17 cellular contexts compared by ENCODE assay signal in genomic region chr14:55671641-55672040, GRCh38.
"Had no signal": no experiment of that assay in that cellular context is flagged by ENCODE, and none has a peak within 500 bp of the region (broad histone marks: within the 10 kb centered on the region; RNA-seq: fewer than 3 reads in every experiment).

No MANE protein-coding gene starts in this region.

- H3K9me3 ChIP-seq: esophagus squamous epithelium, lower lobe of right lung, vagina had no signal

- H3K4me3 Mint-ChIP-seq: activated CD4-positive, alpha-beta memory T cell treated with anti-CD3 and anti-CD28 coated beads for 36 hours; activated naive CD8-positive, alpha-beta T cell treated with anti-CD3 and anti-CD28 coated beads, Interleukin-2, amount 10 ng/mL, durations not matched to agents 7 days and 5 days; effector memory CD8-positive, alpha-beta T cell; natural killer cell treated with Interleukin-12 subunit alpha and Interleukin-12 subunit beta and Interleukin-15 and Interleukin-18, amount 100 ng/mL, for 72 hours; stimulated activated naive CD8-positive, alpha-beta T cell treated with anti-CD3 and anti-CD28 coated beads, Interleukin-15, amount 100 ng/mL, for 72 hours; WTC11 had no signal

- H3K27ac Mint-ChIP-seq: activated CD4-positive, alpha-beta memory T cell treated with anti-CD3 and anti-CD28 coated beads for 36 hours; activated naive CD8-positive, alpha-beta T cell treated with anti-CD3 and anti-CD28 coated beads, Interleukin-2, amount 10 ng/mL, durations not matched to agents 7 days and 5 days; natural killer cell treated with Interleukin-12 subunit alpha and Interleukin-12 subunit beta and Interleukin-15 and Interleukin-18, amount 100 ng/mL, for 72 hours; stimulated activated naive CD8-positive, alpha-beta T cell treated with anti-CD3 and anti-CD28 coated beads, Interleukin-15, amount 100 ng/mL, for 72 hours; WTC11 had no signal

- H3K27ac ChIP-seq: esophagus squamous epithelium, lower lobe of right lung, vagina had no signal

- ATAC-seq: effector memory CD8-positive, alpha-beta T cell; lower lobe of right lung; natural killer cell treated with Interleukin-12 subunit alpha and Interleukin-12 subunit beta and Interleukin-15 and Interleukin-18, amount 100 ng/mL, for 72 hours; stimulated activated naive CD8-positive, alpha-beta T cell treated with anti-CD3 and anti-CD28 coated beads, Interleukin-15, amount 100 ng/mL, for 72 hours; WTC11 had no signal

- H3K4me1 Mint-ChIP-seq: activated naive CD8-positive, alpha-beta T cell treated with anti-CD3 and anti-CD28 coated beads, Interleukin-2, amount 10 ng/mL, durations not matched to agents 7 days and 5 days; stimulated activated naive CD8-positive, alpha-beta T cell treated with anti-CD3 and anti-CD28 coated beads, Interleukin-15, amount 100 ng/mL, for 72 hours; WTC11 had no signal

- DNase-seq: activated CD4-positive, alpha-beta memory T cell treated with anti-CD3 and anti-CD28 coated beads for 36 hours; activated CD4-positive, alpha-beta T cell treated with anti-CD3 and anti-CD28 coated beads for 4 hours; activated naive CD8-positive, alpha-beta T cell treated with anti-CD3 and anti-CD28 coated beads, Interleukin-2, amount 10 ng/mL, durations not matched to agents 7 days and 5 days; activated T-cell treated with anti-CD3 and anti-CD28 coated beads for 4 hours; anterior cingulate cortex; dermis blood vessel endothelial cell; effector memory CD8-positive, alpha-beta T cell; esophagus squamous epithelium; foreskin fibroblast; hippocampal formation; lower lobe of right lung; nucleus accumbens; stimulated activated CD4-positive, alpha-beta T cell treated with anti-CD3 and anti-CD28 coated beads, Interleukin-2, amount 100 ng/mL, for 24 hours; stimulated activated naive CD8-positive, alpha-beta T cell treated with anti-CD3 and anti-CD28 coated beads, Interleukin-15, amount 100 ng/mL, for 72 hours had no signal

- H3K4me3 ChIP-seq: esophagus squamous epithelium, lower lobe of right lung, vagina had no signal

- H3K9me3 Mint-ChIP-seq: activated CD4-positive, alpha-beta memory T cell treated with anti-CD3 and anti-CD28 coated beads for 36 hours; activated naive CD8-positive, alpha-beta T cell treated with anti-CD3 and anti-CD28 coated beads, Interleukin-2, amount 10 ng/mL, durations not matched to agents 7 days and 5 days; effector memory CD8-positive, alpha-beta T cell; natural killer cell treated with Interleukin-12 subunit alpha and Interleukin-12 subunit beta and Interleukin-15 and Interleukin-18, amount 100 ng/mL, for 72 hours; stimulated activated naive CD8-positive, alpha-beta T cell treated with anti-CD3 and anti-CD28 coated beads, Interleukin-15, amount 100 ng/mL, for 72 hours; WTC11 had no signal

- H3K27me3 Mint-ChIP-seq: activated CD4-positive, alpha-beta memory T cell treated with anti-CD3 and anti-CD28 coated beads for 36 hours; activated naive CD8-positive, alpha-beta T cell treated with anti-CD3 and anti-CD28 coated beads, Interleukin-2, amount 10 ng/mL, durations not matched to agents 7 days and 5 days; effector memory CD8-positive, alpha-beta T cell; natural killer cell treated with Interleukin-12 subunit alpha and Interleukin-12 subunit beta and Interleukin-15 and Interleukin-18, amount 100 ng/mL, for 72 hours; stimulated activated naive CD8-positive, alpha-beta T cell treated with anti-CD3 and anti-CD28 coated beads, Interleukin-15, amount 100 ng/mL, for 72 hours had no signal

- H3K4me1 ChIP-seq: esophagus squamous epithelium, lower lobe of right lung, vagina had no signal

- H3K27me3 ChIP-seq: esophagus squamous epithelium, vagina had no signal
